1 cellular context compared by ENCODE assay signal in the genomic region with DNA sequence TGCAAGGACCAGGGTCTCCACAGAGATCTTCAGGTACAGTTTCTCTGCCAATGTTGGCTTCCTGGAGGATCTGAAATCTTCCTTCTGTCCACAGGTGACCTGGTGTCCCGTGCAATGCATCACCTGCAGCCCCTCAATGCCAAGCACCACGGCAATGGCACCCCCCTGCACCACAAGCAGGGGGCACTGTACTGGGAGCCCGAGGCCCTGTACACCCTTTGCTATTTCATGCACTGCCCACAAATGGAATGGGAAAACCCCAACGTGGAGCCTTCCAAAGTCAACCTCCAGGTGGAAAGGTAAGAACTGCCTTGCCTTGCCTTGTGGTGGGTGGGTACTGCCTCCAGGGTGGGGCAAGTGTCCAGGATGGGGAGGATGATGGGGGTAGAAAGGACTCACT.
TF ChIP-seq lines count a peak whose summit lies in the region.

No MANE protein-coding gene starts in this region.

TF ChIP-seq in WTC11, 78 proteins besides CTCF, POLR2A, EP300 and RAD21 (continued from another document):
- TF ChIP-seq, protein P1, sequence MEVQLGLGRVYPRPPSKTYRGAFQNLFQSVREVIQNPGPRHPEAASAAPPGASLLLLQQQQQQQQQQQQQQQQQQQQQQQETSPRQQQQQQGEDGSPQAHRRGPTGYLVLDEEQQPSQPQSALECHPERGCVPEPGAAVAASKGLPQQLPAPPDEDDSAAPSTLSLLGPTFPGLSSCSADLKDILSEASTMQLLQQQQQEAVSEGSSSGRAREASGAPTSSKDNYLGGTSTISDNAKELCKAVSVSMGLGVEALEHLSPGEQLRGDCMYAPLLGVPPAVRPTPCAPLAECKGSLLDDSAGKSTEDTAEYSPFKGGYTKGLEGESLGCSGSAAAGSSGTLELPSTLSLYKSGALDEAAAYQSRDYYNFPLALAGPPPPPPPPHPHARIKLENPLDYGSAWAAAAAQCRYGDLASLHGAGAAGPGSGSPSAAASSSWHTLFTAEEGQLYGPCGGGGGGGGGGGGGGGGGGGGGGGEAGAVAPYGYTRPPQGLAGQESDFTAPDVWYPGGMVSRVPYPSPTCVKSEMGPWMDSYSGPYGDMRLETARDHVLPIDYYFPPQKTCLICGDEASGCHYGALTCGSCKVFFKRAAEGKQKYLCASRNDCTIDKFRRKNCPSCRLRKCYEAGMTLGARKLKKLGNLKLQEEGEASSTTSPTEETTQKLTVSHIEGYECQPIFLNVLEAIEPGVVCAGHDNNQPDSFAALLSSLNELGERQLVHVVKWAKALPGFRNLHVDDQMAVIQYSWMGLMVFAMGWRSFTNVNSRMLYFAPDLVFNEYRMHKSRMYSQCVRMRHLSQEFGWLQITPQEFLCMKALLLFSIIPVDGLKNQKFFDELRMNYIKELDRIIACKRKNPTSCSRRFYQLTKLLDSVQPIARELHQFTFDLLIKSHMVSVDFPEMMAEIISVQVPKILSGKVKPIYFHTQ (CRISPR knock-in tag; IDR thresholded peaks at IDR 0.05) = no peak
